25 cellular contexts compared by ENCODE assay signal in the genomic region with DNA sequence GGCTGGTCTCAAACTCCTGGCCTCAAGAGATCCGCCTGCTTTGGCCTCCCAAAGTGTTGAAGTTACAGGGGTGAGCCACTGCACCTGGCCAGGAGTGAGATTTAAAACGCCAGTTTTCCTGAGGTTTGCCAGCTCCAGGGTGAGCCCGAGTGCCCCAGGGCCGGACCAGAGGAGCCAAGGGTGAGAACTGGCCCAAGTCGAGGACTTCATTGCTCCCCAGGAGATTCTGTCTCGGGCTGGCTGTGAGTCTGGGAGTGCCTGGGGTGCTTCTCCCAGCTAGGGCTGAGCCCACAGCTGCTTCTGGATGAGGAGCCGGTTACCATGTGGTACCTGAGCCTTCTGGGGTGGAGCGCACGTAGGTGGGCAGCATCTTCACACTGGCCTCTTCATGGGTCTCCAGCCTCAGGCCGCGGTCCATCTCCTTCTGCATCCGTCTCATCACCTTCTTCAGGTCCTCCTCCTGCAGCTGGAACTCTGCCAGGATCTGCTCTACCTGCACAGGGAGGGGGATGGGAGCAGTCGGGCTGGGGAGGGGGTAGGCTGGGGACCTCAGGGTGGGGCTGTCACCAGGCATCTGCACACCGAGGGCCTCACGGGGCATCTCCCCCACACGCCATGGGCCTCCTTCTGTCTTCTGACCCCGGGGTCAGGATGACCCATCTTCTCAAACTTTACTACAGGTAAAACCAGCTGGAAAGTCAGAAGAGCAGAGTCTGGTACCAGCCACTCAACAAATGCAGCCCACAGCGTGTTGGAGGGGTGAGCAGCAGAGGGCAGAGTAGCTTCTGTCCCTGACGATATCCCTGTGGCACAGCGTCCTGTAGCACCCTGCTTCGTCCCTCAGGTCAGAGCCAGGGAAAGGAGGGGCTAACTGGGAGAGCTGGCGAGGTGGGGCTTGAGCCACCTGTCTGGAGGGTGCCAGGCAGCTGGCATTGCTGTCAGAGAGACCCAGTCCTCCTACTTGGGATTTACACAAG. TPM values are rescaled to one million over a fixed set of nuclear protein-coding genes. Genes with fewer than 3 reads are reported as not detected.
DNase-seq lines count a peak whose midpoint lies in the region; ATAC-seq and TF ChIP-seq lines count a peak whose summit lies in the region.
"Had no signal": no experiment of that assay in that cellular context is flagged by ENCODE, and none has a peak within 500 bp of the region (broad histone marks: within the 10 kb centered on the region; RNA-seq: fewer than 3 reads in every experiment).

No MANE protein-coding gene starts in this region.

- H3K27ac Mint-ChIP-seq in glutamatergic neuron (ENCODE audit: unreplicated experiment) (peak overlapping the region; percentile 12), osteocyte (ENCODE audit: unreplicated experiment) (no peak overlapping the region)
- H3K27ac Mint-ChIP-seq: activated CD8-positive, alpha-beta T cell treated with anti-CD3 and anti-CD28 coated beads for 36 hours; activated naive CD4-positive, alpha-beta T cell treated with anti-CD3 and anti-CD28 coated beads, Interleukin-2, amount 10 ng/mL, durations not matched to agents 7 days and 5 days; activated T-cell treated with anti-CD3 and anti-CD28 coated beads, Interleukin-2, amount 50 U/mL, for 24 hours; mesothelial cell of epicardium had no signal

- H3K27me3 Mint-ChIP-seq in glutamatergic neuron (ENCODE audit: unreplicated experiment) (peaks cover 3% of the 10 kb centered on the region), osteocyte (ENCODE audit: unreplicated experiment) (no peaks in the 10 kb centered on the region)
- H3K27me3 Mint-ChIP-seq: activated CD8-positive, alpha-beta T cell treated with anti-CD3 and anti-CD28 coated beads for 36 hours; activated T-cell treated with anti-CD3 and anti-CD28 coated beads, Interleukin-2, amount 50 U/mL, for 24 hours had no signal

- peaks cover 48% of the 10 kb centered on the region for H3K4me1 Mint-ChIP-seq in glutamatergic neuron (ENCODE audit: low read depth, unreplicated experiment)
- H3K4me1 Mint-ChIP-seq in osteocyte (ENCODE audit: unreplicated experiment): peaks cover 5% of the 10 kb centered on the region
- H3K4me1 Mint-ChIP-seq: activated naive CD4-positive, alpha-beta T cell treated with anti-CD3 and anti-CD28 coated beads, Interleukin-2, amount 10 ng/mL, durations not matched to agents 7 days and 5 days had no signal

- H3K36me3 Mint-ChIP-seq in glutamatergic neuron (ENCODE audit: unreplicated experiment) (no peaks in the 10 kb centered on the region), osteocyte (ENCODE audit: unreplicated experiment) (no peaks in the 10 kb centered on the region)
- H3K36me3 Mint-ChIP-seq: activated naive CD4-positive, alpha-beta T cell treated with anti-CD3 and anti-CD28 coated beads, Interleukin-2, amount 10 ng/mL, durations not matched to agents 7 days and 5 days; mesothelial cell of epicardium had no signal

- intact Hi-C loops in posterior vena cava (cut with DNase I): no loop called here

- peak; percentile 37 for DNase-seq in activated effector memory CD4-positive, alpha-beta T cell treated with anti-CD3 and anti-CD28 coated beads, Interleukin-2, amount 50 U/mL, for 16 hours
- no peak for DNase-seq in activated effector memory CD4-positive, alpha-beta T cell treated with Interleukin-2 at 50 U/mL for 16 hours
- DNase-seq in NCI-H774 (lab: John Stamatoyannopoulos, UW) (peak; percentile 49), glutamatergic neuron (no peak), posterior vena cava (ENCODE audit: low spot score) (peak; percentile 70), osteocyte (ENCODE audit: extremely low spot score, unreplicated experiment) (no peak)
- DNase-seq in stimulated activated naive CD8-positive, alpha-beta T cell treated with anti-CD3 and anti-CD28 coated beads, Interleukin-15, Interleukin-2, amounts not matched to agents 100 U/mL and 50 U/mL, for 24 hours: no peak
- DNase-seq: activated CD4-positive, CD25-positive, alpha-beta regulatory T cell; activated CD8-positive, alpha-beta T cell treated with anti-CD3 and anti-CD28 coated beads for 36 hours; activated naive CD4-positive, alpha-beta T cell treated with anti-CD3 and anti-CD28 coated beads, Interleukin-2, amount 10 ng/mL, durations not matched to agents 7 days and 5 days; activated T-cell treated with anti-CD3 and anti-CD28 coated beads, Interleukin-2, amount 50 U/mL, for 24 hours; caudate nucleus; erythroblast; foreskin melanocyte; GM23248; Karpas-422; NCI-H187 treated with DMSO at 0.1 percent for 48 hours; PC-9; stimulated activated CD4-positive, alpha-beta T cell treated with anti-CD3 and anti-CD28 coated beads, Interleukin-2, amount 100 ng/mL, for 48 hours; stimulated activated naive CD4-positive, alpha-beta T cell treated with Interleukin-2 at 50 U/mL for 16 hours; T-helper 2 cell; thyroid gland had no signal

- no peak for TF ChIP-seq CTCF in glutamatergic neuron (IDR thresholded peaks at IDR 0.05; ENCODE audit: partially characterized antibody, unreplicated experiment)
- TF ChIP-seq CTCF in osteocyte (IDR thresholded peaks at IDR 0.05): no peak

- H3K4me3 Mint-ChIP-seq in glutamatergic neuron (ENCODE audit: unreplicated experiment) (no peak overlapping the region), osteocyte (ENCODE audit: unreplicated experiment) (no peak overlapping the region)
- H3K4me3 Mint-ChIP-seq: activated CD8-positive, alpha-beta T cell treated with anti-CD3 and anti-CD28 coated beads for 36 hours; activated naive CD4-positive, alpha-beta T cell treated with anti-CD3 and anti-CD28 coated beads, Interleukin-2, amount 10 ng/mL, durations not matched to agents 7 days and 5 days; activated T-cell treated with anti-CD3 and anti-CD28 coated beads, Interleukin-2, amount 50 U/mL, for 24 hours; mesothelial cell of epicardium had no signal

- H3K9me3 Mint-ChIP-seq in glutamatergic neuron (ENCODE audit: unreplicated experiment) (peaks cover 12% of the 10 kb centered on the region), osteocyte (ENCODE audit: unreplicated experiment) (no peaks in the 10 kb centered on the region)
- H3K9me3 Mint-ChIP-seq: activated CD8-positive, alpha-beta T cell treated with anti-CD3 and anti-CD28 coated beads for 36 hours; activated naive CD4-positive, alpha-beta T cell treated with anti-CD3 and anti-CD28 coated beads, Interleukin-2, amount 10 ng/mL, durations not matched to agents 7 days and 5 days; activated T-cell treated with anti-CD3 and anti-CD28 coated beads, Interleukin-2, amount 50 U/mL, for 24 hours; mesothelial cell of epicardium had no signal

- no peak for ATAC-seq in HG03108 (IDR thresholded peaks at IDR 0.05; ENCODE audit: unreplicated experiment)
- no peak for ATAC-seq in stimulated activated naive CD8-positive, alpha-beta T cell treated with anti-CD3 and anti-CD28 coated beads, Interleukin-15, Interleukin-2, amounts not matched to agents 100 U/mL and 50 U/mL, for 24 hours
- ATAC-seq: activated CD8-positive, alpha-beta T cell treated with anti-CD3 and anti-CD28 coated beads for 36 hours had no signal

RNA-seq across cellular contexts. Expression of a gene that starts 12.1 kb away (rescaled TPM):
- total RNA-seq in glutamatergic neuron (ENCODE audit: unreplicated experiment): 7.6 TPM
- 1 to 10 TPM in 1 of 2 donors, not detected in 1; 1.4 TPM for total RNA-seq in posterior vena cava
- total RNA-seq in osteocyte: not detected in 2 replicates
- total RNA-seq: activated CD8-positive, alpha-beta T cell treated with anti-CD3 and anti-CD28 coated beads for 36 hours; GM23248; PC-9; pulmonary artery endothelial cell; thyroid gland had no signal

RNA-seq across cellular contexts. Expression of a gene that starts 29.9 kb away (rescaled TPM):
- total RNA-seq in glutamatergic neuron (ENCODE audit: unreplicated experiment) (71.2 TPM), posterior vena cava (10 to 100 TPM; 39.9 to 60.0 TPM), osteocyte (59.2 and 63.0 TPM in 2 replicates)

RNA-seq across cellular contexts. Expression of a gene that starts 36.0 kb away (rescaled TPM):
- total RNA-seq in glutamatergic neuron (ENCODE audit: unreplicated experiment): 43.9 TPM
- under 1 TPM; 0.51 to 0.81 TPM for total RNA-seq in posterior vena cava
- not detected in 2 replicates for total RNA-seq in osteocyte
- total RNA-seq: PC-9 had no signal

RNA-seq across cellular contexts. Expression of a gene that starts 47.5 kb away (rescaled TPM):
- total RNA-seq in glutamatergic neuron (ENCODE audit: unreplicated experiment) (178 TPM), posterior vena cava (10 to 100 TPM; 56.7 to 71.8 TPM), osteocyte (89.5 and 106 TPM in 2 replicates)

RNA-seq across cellular contexts. Expression of a gene that starts 49.1 kb away (rescaled TPM):
- total RNA-seq in glutamatergic neuron (ENCODE audit: unreplicated experiment): 35.4 TPM
- total RNA-seq in posterior vena cava: 100 to 1,000 TPM; 783 to 919 TPM
- total RNA-seq in osteocyte: 781 and 794 TPM in 2 replicates

Comparison
In these comparisons a context has a peak if more than half of its experiments do, and no peak if none do; other contexts are left out.
1. DNase-seq: peak in activated effector memory CD4-positive, alpha-beta T cell treated with anti-CD3 and anti-CD28 coated beads, Interleukin-2, amount 50 U/mL, for 16 hours (single experiment), NCI-H774 (single experiment) and posterior vena cava (single experiment); none in activated effector memory CD4-positive, alpha-beta T cell treated with Interleukin-2 at 50 U/mL for 16 hours (single experiment), glutamatergic neuron (single experiment), stimulated activated naive CD8-positive, alpha-beta T cell treated with anti-CD3 and anti-CD28 coated beads, Interleukin-15, Interleukin-2, amounts not matched to agents 100 U/mL and 50 U/mL, for 24 hours (single experiment) and osteocyte (single experiment).
2. RNA of a gene that starts 36.0 kb away (total RNA-seq): 43.9 TPM in glutamatergic neuron (single experiment); 0.51 to 0.81 TPM in posterior vena cava and not detected in osteocyte; every median in the first group is over 10 times any median in the second.